Comparison of ENCODE assay signal across 25 cellular contexts in genomic region chr2:96946625-96947024, GRCh38. TPM values are rescaled to one million over a fixed set of nuclear protein-coding genes. Genes with fewer than 3 reads are reported as not detected.
DNase-seq lines count a peak whose midpoint lies in the region; ATAC-seq, FAIRE-seq and TF ChIP-seq lines count a peak whose summit lies in the region.
"Had no signal": no experiment of that assay in that cellular context is flagged by ENCODE, and none has a peak within 500 bp of the region (broad histone marks: within the 10 kb centered on the region; RNA-seq: fewer than 3 reads in every experiment).

No MANE protein-coding gene starts in this region.

- no TSS peak for BruUV-seq in HepG2 (replicated peaks; lab: Mats Ljungman, UMichigan)

- H3K4me2 ChIP-seq in HepG2 (ENCODE audit: low read depth, low read length): no peak overlapping the region
- no peak overlapping the region for H3K4me2 ChIP-seq in H1 (ENCODE audit: insufficient read depth in 1 of 2, low read depth in 2 of 2, low read length in 2 of 2)

- H3K36me3 ChIP-seq in HepG2 (replicated peaks in 1 of 2; ENCODE audit: control insufficient read depth in 1 of 2, insufficient read depth in 2 of 2, low read length in 2 of 2) (no peaks in the 10 kb centered on the region), right lobe of liver (no peaks in the 10 kb centered on the region), H1 (ENCODE audit: control insufficient read depth in 2 of 4, insufficient read depth in 4 of 4, low read length in 3 of 4) (no peaks in the 10 kb centered on the region)
- H3K36me3 ChIP-seq: SJSA1 had no signal

- TF ChIP-seq RAD21 in HepG2 (CRISPR knock-in tag; IDR thresholded peaks at IDR 0.05) (no peak), H1 (IDR thresholded peaks at IDR 0.05 in 1 of 2, conservative IDR thresholded peaks at IDR 0.05 in 1 of 2; ENCODE audit: low read depth in 2 of 2, low read length in 2 of 2) (no peak)

- ATAC-seq in HepG2: no peak
- ATAC-seq in right lobe of liver: no peak
- ATAC-seq: CD8-positive, alpha-beta T cell; PC-3 had no signal

- H2BK120ac ChIP-seq in H1 (replicated peaks; ENCODE audit: low read depth, low read length): no peak overlapping the region

- POLR2A ChIA-PET in HepG2 (lab: Yijun Ruan, JAX) (interaction anchor here (0.6 to 2.2 kb wide), 2 partner anchors 37 to 89 kb away, joined by 3 to 5 read pairs; partner anchors contain the start of gene ANKRD39), H1 (lab: Charles Lee; ENCODE audit: partially characterized antibody) (interaction anchor here (0.9 to 6.7 kb wide), 5 partner anchors 26 to 89 kb away, joined by 3 to 47 read pairs (median 5); partner anchors contain the start of gene ANKRD39)

- no peak for TF ChIP-seq EP300 in HepG2 (IDR thresholded peaks at IDR 0.05; ENCODE audit: low read depth in 2 of 2, low read length in 2 of 2)
- TF ChIP-seq EP300 in HepG2 (CRISPR knock-in tag; IDR thresholded peaks at IDR 0.05; ENCODE audit: borderline replicate concordance): no peak
- TF ChIP-seq EP300 in H1 (IDR thresholded peaks at IDR 0.05; ENCODE audit: borderline replicate concordance in 1 of 2, low read depth in 2 of 2, low read length in 2 of 2): no peak

- no peak overlapping the region for H4K5ac ChIP-seq in H1 (ENCODE audit: insufficient read length, low read depth, low read length)

- H3K79me2 ChIP-seq in HepG2 (ENCODE audit: insufficient read depth, low read length) (no peaks in the 10 kb centered on the region), H1 (ENCODE audit: control insufficient read depth in 1 of 2, insufficient read depth in 2 of 2, low read length in 2 of 2) (no peaks in the 10 kb centered on the region)

- H4K20me1 ChIP-seq in HepG2 (ENCODE audit: insufficient read depth, low read length) (no peaks in the 10 kb centered on the region), H1 (replicated peaks in 1 of 2; ENCODE audit: control insufficient read depth in 1 of 2, insufficient read depth in 2 of 2, low read length in 2 of 2) (no peaks in the 10 kb centered on the region)

- no peaks in the 10 kb centered on the region for H3K23me2 ChIP-seq in H1 (ENCODE audit: low read depth, low read length)

- DNase-seq in HepG2 (ENCODE audit: low spot score) (no peak), right lobe of liver (no peak), H1 (ENCODE audit: low read depth in 1 of 2, low spot score in 2 of 2) (no peak), posterior vena cava (ENCODE audit: low spot score) (peak; percentile 45), NCI-H1436 treated with DMSO at 0.1 percent for 48 hours (lab: John Stamatoyannopoulos, UW) (no peak)
- DNase-seq in stimulated activated naive CD4-positive, alpha-beta T cell (lab: John Stamatoyannopoulos, UW): no peak
- DNase-seq in activated CD4-positive, CD25-positive, alpha-beta regulatory T cell treated with anti-CD3 and anti-CD28 coated beads, Interleukin-2, amount 50 U/mL, for 72 hours: no peak
- DNase-seq: Caco-2; CD8-positive, alpha-beta T cell; GM23248; H9; KG1; NCI-H1092; NCI-H1436; NCI-H187 treated with DMSO at 0.1 percent for 48 hours; NCI-H446; NCI-H526; NCI-H82; NK-92 treated with Interleukin-12 subunit alpha and Interleukin-12 subunit beta, amount 100 ng/mL, for 24 hours; PC-3 had no signal

- H3K79me1 ChIP-seq in H1 (ENCODE audit: low read depth, low read length): no peaks in the 10 kb centered on the region

- no peak overlapping the region for H3K9ac ChIP-seq in HepG2 (ENCODE audit: insufficient read depth, low read depth, low read length)
- H3K9ac ChIP-seq in H1 (replicated peaks in 1 of 4; ENCODE audit: extremely low read depth in 1 of 4, low read depth in 3 of 4, low read length in 3 of 4): no peak overlapping the region
- H3K9ac ChIP-seq: GM23248 had no signal

- CTCF ChIA-PET in HepG2 (lab: Yijun Ruan, JAX; ENCODE audit: low intra/inter-chr PET ratio, low total read pairs) (no interaction called here), H1 (lab: Charles Lee; ENCODE audit: partially characterized antibody) (interaction anchor here (0.6 to 3.9 kb wide), 13 partner anchors 9 to 107 kb away, joined by 3 to 25 read pairs (median 4); partner anchors contain the start of gene ANKRD39)

- no peak overlapping the region for H2BK15ac ChIP-seq in H1 (ENCODE audit: low read length)

- H3K56ac ChIP-seq in H1 (replicated peaks; ENCODE audit: insufficient read length, low read depth, low read length): no peak overlapping the region

- H3K23ac ChIP-seq in H1 (ENCODE audit: insufficient read length): no peak overlapping the region

- H3K27me3 ChIP-seq in HepG2 (ENCODE audit: control insufficient read depth in 1 of 2, insufficient read depth in 2 of 2, low read length in 2 of 2) (peaks cover 13 to 52% of the 10 kb centered on the region in 2 experiments; a peak in 4 of 5 replicates), right lobe of liver (no peaks in the 10 kb centered on the region), H1 (replicated peaks in 1 of 4; ENCODE audit: control insufficient read depth in 3 of 4, extremely low read depth in 1 of 4, insufficient read depth in 3 of 4, low read length in 3 of 4) (peaks cover 0 to 5% (median 1%) of the 10 kb centered on the region in 4 experiments; a peak in 3 of 7 replicates)

- H2AFZ ChIP-seq in HepG2 (ENCODE audit: low read length) (no peak overlapping the region), H1 (ENCODE audit: low read length) (no peak overlapping the region)
- H2AFZ ChIP-seq: GM23248 had no signal

- H2BK12ac ChIP-seq in H1 (ENCODE audit: low read depth, low read length): no peak overlapping the region; the same call in 1 of the 2 replicates

- no peak overlapping the region for H4K8ac ChIP-seq in H1 (ENCODE audit: extremely low read depth, insufficient read depth, low read length)

- WGBS in HepG2 (ENCODE audit: low lambda C conversion rate): 8% methylated on average over 8 of the region's 9 CpGs
- 60% methylated on average over 3 of the region's 9 CpGs for WGBS in right lobe of liver (ENCODE audit: insufficient coverage, low coverage, low lambda C conversion rate, missing lambda C conversion rate)
- 80% methylated on average over 9 of the region's 9 CpGs; no CpG with 5 or more reads in 1 of the 2 experiments for WGBS in H1 (ENCODE audit: extremely low coverage in 1 of 2, insufficient coverage in 1 of 2, insufficient read length in 1 of 2, insufficient replicate concordance in 2 of 2, low coverage in 1 of 2, low lambda C conversion rate in 2 of 2, missing lambda C conversion rate in 1 of 2), 2 experiments

- in situ Hi-C loops in HepG2 (cut with HindIII; ENCODE audit: extremely low pct_ligation_motif_present, low pct_unique_long_range_greater_than_20kb): no loop called here

- 0 out of 2 replicates have a peak overlapping the region, but pooled peaks have one; percentile 43 for H2BK20ac ChIP-seq in H1 (ENCODE audit: low read length)

- H3K27ac ChIP-seq in HepG2 (ENCODE audit: extremely low read length, insufficient read depth, low read length) (no peak overlapping the region), right lobe of liver (no peak overlapping the region), H1 (ENCODE audit: low read depth, low read length) (no peak overlapping the region)
- H3K27ac ChIP-seq: C4-2B, GM23248, SJSA1 had no signal

- no peak overlapping the region for H3K18ac ChIP-seq in H1 (ENCODE audit: extremely low read depth, low read length)

- no peak overlapping the region for H2AK5ac ChIP-seq in H1 (ENCODE audit: low read depth, low read length)

- FAIRE-seq in HepG2 (lab: Jason Lieb, UNC) (no peak), H1 (lab: Jason Lieb, UNC) (no peak)
- FAIRE-seq: G401.6, HTR-8/SVneo had no signal

- H2BK5ac ChIP-seq in H1 (ENCODE audit: low read depth, low read length): no peak overlapping the region

- H3K9me3 ChIP-seq in HepG2 (ENCODE audit: low read length) (peaks cover 6% of the 10 kb centered on the region; the same call in 1 of the 2 replicates), right lobe of liver (no peaks in the 10 kb centered on the region), H1 (ENCODE audit: insufficient read depth in 2 of 2, low read depth in 1 of 2, low read length in 1 of 2) (no peaks in the 10 kb centered on the region)
- H3K9me3 ChIP-seq: SJSA1 had no signal

- H3K4me3 ChIP-seq in HepG2 (replicated peaks in 1 of 3; ENCODE audit: insufficient read depth in 1 of 3, low read depth in 2 of 3, low read length in 3 of 3): no peak overlapping the region
- no peak overlapping the region for H3K4me3 ChIP-seq in right lobe of liver
- no peak overlapping the region for H3K4me3 ChIP-seq in H1 (ENCODE audit: extremely low read depth in 1 of 4, insufficient read depth in 2 of 4, low read depth in 3 of 4, low read length in 4 of 4)
- H3K4me3 ChIP-seq: GM23248, SJSA1 had no signal

- H3K4me1 ChIP-seq in HepG2 (ENCODE audit: insufficient read depth, low read length) (peaks cover 40% of the 10 kb centered on the region), right lobe of liver (no peaks in the 10 kb centered on the region), H1 (replicated peaks in 1 of 4; ENCODE audit: control insufficient read depth in 3 of 4, insufficient read depth in 4 of 4, low read length in 3 of 4) (peaks cover 2 to 5% (median 3%) of the 10 kb centered on the region in 4 experiments; a peak in 6 of 7 replicates)
- H3K4me1 ChIP-seq: Caco-2, SJSA1 had no signal

- TF ChIP-seq CTCF in HepG2 (CRISPR knock-in tag; IDR thresholded peaks at IDR 0.05) (no peak), right lobe of liver (IDR thresholded peaks at IDR 0.05) (no peak), H1 (IDR thresholded peaks at IDR 0.05; ENCODE audit: control extremely low read depth in 1 of 3, insufficient read depth in 1 of 3, low read depth in 1 of 3, low read length in 3 of 3) (no peak)

- no peak overlapping the region for H4K91ac ChIP-seq in H1 (replicated peaks; ENCODE audit: insufficient read length, low read length)

- intact Hi-C loops in HepG2 (cut with micrococcal nuclease; ENCODE audit: unreplicated experiment) (no loop called here), right lobe of liver (cut with DNase I) (loop anchor here in 1 of 2 donors (5.0 kb wide), 1 partner anchor 84 kb away; no protein-coding TSS in a partner anchor), posterior vena cava (cut with DNase I) (no loop called here)

- H3K4ac ChIP-seq in H1 (replicated peaks; ENCODE audit: insufficient read length, low read depth, low read length): no peak overlapping the region

- TF ChIP-seq POLR2A in HepG2 (IDR thresholded peaks at IDR 0.05; ENCODE audit: insufficient read depth in 1 of 2, low read depth in 2 of 2, low read length in 2 of 2) (no peak), right lobe of liver (IDR thresholded peaks at IDR 0.05) (no peak), H1 (IDR thresholded peaks at IDR 0.05; ENCODE audit: control extremely low read depth in 1 of 2, low read depth in 2 of 2, low read length in 2 of 2) (no peak)

- no peak overlapping the region for H3K14ac ChIP-seq in H1 (ENCODE audit: insufficient read length)

RNA-seq across cellular contexts. Expression of gene FAM178B, which starts 39.8 kb away (rescaled TPM):
- total RNA-seq in HepG2 (2016; rRNA removed; fragmentation: Illumina TruSeq; extraction: Trizol): not detected in 2 replicates
- total RNA-seq in HepG2 (2016; cell fraction: cytosol; rRNA removed; fragmentation: Illumina TruSeq; extraction: Trizol; ENCODE audit: low read depth): not detected in 2 replicates
- not detected in 2 replicates for total RNA-seq in HepG2 (2016; cell fraction: insoluble cytoplasmic fraction; rRNA removed; fragmentation: Illumina TruSeq; extraction: Trizol)
- not detected in 2 replicates for total RNA-seq in HepG2 (2016; cell fraction: membrane; rRNA removed; fragmentation: Illumina TruSeq; extraction: Trizol)
- not detected in 2 replicates for total RNA-seq in HepG2 (2016; cell fraction: nucleus; rRNA removed; fragmentation: Illumina TruSeq; extraction: Trizol)
- polyA plus RNA-seq in HepG2 (2011; rRNA removed): not detected in 2 replicates
- not detected in 2 replicates for polyA plus RNA-seq in HepG2 (2011; cell fraction: cytosol; rRNA removed)
- polyA plus RNA-seq in HepG2 (2011; cell fraction: nucleus; rRNA removed): not detected in 2 replicates
- not detected in 2 replicates for polyA plus RNA-seq in HepG2 (2012)
- polyA plus RNA-seq in HepG2 (2016; cell fraction: cytosol; fragmentation: Illumina TruSeq; extraction: Trizol; ENCODE audit: low read depth): not detected in 2 replicates
- polyA plus RNA-seq in HepG2 (2016; cell fraction: insoluble cytoplasmic fraction; fragmentation: Illumina TruSeq; extraction: Trizol; ENCODE audit: low read depth): not detected in 2 replicates
- not detected in 2 replicates for polyA plus RNA-seq in HepG2 (2016; cell fraction: membrane; fragmentation: Illumina TruSeq; extraction: Trizol; ENCODE audit: low read depth)
- not detected in 2 replicates for polyA plus RNA-seq in HepG2 (2016; cell fraction: nucleus; fragmentation: Illumina TruSeq; extraction: Trizol; ENCODE audit: insufficient read depth, low read depth)
- polyA minus RNA-seq in HepG2 (2011; rRNA and poly(A)+ RNA removed; ENCODE audit: low replicate concordance): 1.4 and 2.4 TPM in 2 replicates
- not detected in 2 replicates for polyA minus RNA-seq in HepG2 (2011; cell fraction: cytosol; rRNA and poly(A)+ RNA removed)
- polyA minus RNA-seq in HepG2 (2011; cell fraction: nucleus; rRNA and poly(A)+ RNA removed): not detected in 2 replicates
- under 1 TPM in 1 of 6 experiments, not detected in 5; 0.33 TPM for total RNA-seq in right lobe of liver
- 0.63 and 0.65 TPM in 2 replicates for total RNA-seq in H1 (2021; fragmentation: NEBNext Ultra II Directional; extraction: Animal tissue kit (Norgen Biotek cat#: 25700))
- polyA plus RNA-seq in H1 (2011; rRNA removed): 0.91 and 1.4 TPM in 2 replicates
- 0.36 TPM for polyA plus RNA-seq in H1 (2011; cell fraction: cytosol; rRNA removed)
- 0.73 TPM for polyA plus RNA-seq in H1 (2011; cell fraction: nucleus; rRNA removed)
- 0.51 to 0.81 TPM (median 0.59 TPM) in 4 replicates for polyA plus RNA-seq in H1 (2012, experiment 1 of 2)
- 0.21 TPM for polyA plus RNA-seq in H1 (2012, experiment 2 of 2)
- 0.53 TPM for polyA plus RNA-seq in H1 (2013, experiment 1 of 2)
- 0.57 TPM for polyA plus RNA-seq in H1 (2013, experiment 2 of 2)
- polyA minus RNA-seq in H1 (2011; rRNA and poly(A)+ RNA removed): not detected in 2 replicates
- not detected for polyA minus RNA-seq in H1 (2011; cell fraction: cytosol; rRNA and poly(A)+ RNA removed)
- not detected for polyA minus RNA-seq in H1 (2011; cell fraction: nucleus; rRNA and poly(A)+ RNA removed)
- total RNA-seq in posterior vena cava: 1 to 10 TPM in 1 of 2 donors, under 1 TPM in 1; 0.38 to 1.2 TPM
- total RNA-seq: A673, Caco-2, GM23248, PC-3, SJSA1 had no signal
